1 cellular context compared by ENCODE assay signal in the genomic region with DNA sequence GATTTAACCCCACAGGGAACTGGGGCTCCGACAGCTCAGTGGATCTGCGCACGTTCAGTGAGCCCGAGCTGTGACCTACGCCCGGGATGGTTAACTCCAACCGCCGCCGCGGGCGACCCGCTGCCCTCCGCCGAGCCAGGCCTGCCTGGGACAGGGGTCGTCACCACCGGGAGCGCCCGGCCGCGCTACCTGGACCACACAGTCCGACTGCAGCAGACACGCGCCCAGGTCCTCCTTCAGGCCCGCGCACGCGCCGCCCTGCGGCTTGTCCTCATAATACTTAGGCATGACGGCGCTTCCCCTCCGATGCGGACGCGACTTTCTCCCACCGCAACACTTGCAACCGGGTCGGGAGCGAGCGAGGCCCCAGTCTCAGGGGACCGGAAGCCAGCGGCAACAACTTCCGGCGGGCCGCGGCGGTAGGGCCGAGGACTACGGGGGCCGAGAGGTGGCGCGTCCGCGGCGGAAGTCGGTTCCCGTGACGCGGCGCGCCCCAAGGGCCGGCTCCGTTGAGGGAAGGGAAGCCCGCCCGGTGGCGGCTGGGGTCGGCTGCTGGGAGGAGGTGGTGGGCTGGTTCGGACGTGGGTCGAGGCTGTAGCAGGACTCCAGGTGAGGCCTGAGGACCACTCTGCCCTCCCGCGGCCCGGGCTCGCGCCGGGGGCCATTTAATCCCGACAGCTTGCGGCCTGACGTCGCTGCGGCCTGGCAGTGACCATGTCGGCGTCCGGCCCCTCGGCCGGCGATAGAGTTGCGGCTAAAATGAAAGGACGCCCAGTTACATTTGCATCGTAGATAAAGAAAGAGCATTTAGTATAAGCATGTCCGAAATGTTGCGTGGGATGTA.
A peak's percentile ranks its signal among the peaks of the same experiment; 100 is the strongest.
TF ChIP-seq lines count a peak whose summit lies in the region.

A gene with protein sequence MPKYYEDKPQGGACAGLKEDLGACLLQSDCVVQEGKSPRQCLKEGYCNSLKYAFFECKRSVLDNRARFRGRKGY (minus strand): TSS at position 395 of the 844 bp plus-strand sequence. CDS start 107 bp downstream, at position 288.
A gene with protein sequence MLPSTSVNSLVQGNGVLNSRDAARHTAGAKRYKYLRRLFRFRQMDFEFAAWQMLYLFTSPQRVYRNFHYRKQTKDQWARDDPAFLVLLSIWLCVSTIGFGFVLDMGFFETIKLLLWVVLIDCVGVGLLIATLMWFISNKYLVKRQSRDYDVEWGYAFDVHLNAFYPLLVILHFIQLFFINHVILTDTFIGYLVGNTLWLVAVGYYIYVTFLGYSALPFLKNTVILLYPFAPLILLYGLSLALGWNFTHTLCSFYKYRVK (plus strand): TSS at position 472 of the 844 bp plus-strand sequence. CDS start 1,171 bp downstream, outside the sequence.

TF ChIP-seq in K562, 482 proteins besides CTCF, POLR2A, EP300 and RAD21 (continued from another document and continues in another):
- no peak for TF ChIP-seq ZNF609 (CRISPR knock-in tag; IDR thresholded peaks at IDR 0.05; ENCODE audit: borderline replicate concordance)
- TF ChIP-seq BRD4 (IDR thresholded peaks at IDR 0.05): peak; percentile 90
- TF ChIP-seq ZNF551 (CRISPR knock-in tag; IDR thresholded peaks at IDR 0.05): no peak
- TF ChIP-seq ESRRB (CRISPR knock-in tag; IDR thresholded peaks at IDR 0.05; ENCODE audit: borderline replicate concordance): no peak
- peak; percentile 59; the same call in 1 of the 2 replicates for TF ChIP-seq NR2C2 (CRISPR knock-in tag; IDR thresholded peaks at IDR 0.05)
- peak; percentile 92 for TF ChIP-seq NR2C2 (tag; IDR thresholded peaks at IDR 0.05)
- no peak for TF ChIP-seq ZBTB17 (CRISPR knock-in tag; IDR thresholded peaks at IDR 0.05)
- no peak for TF ChIP-seq NR4A1 (CRISPR knock-in tag; IDR thresholded peaks at IDR 0.05)
- TF ChIP-seq NR4A1 (tag; IDR thresholded peaks at IDR 0.05): no peak
- TF ChIP-seq GTF3C2 (IDR thresholded peaks at IDR 0.05; ENCODE audit: borderline replicate concordance, extremely low read depth, insufficient read length): no peak
- 0 out of 2 replicates have a peak, but pooled peaks have one; percentile 45 for TF ChIP-seq KLF16 (IDR thresholded peaks at IDR 0.05)
- TF ChIP-seq PRPF4 (IDR thresholded peaks at IDR 0.05; ENCODE audit: insufficient read depth, low read depth, low read length, poor library complexity, severe bottlenecking): no peak
- no peak for TF ChIP-seq MCM5 (IDR thresholded peaks at IDR 0.05; ENCODE audit: low read depth)
- no peak for TF ChIP-seq PTTG1 (tag; IDR thresholded peaks at IDR 0.05; ENCODE audit: low read depth)
- TF ChIP-seq TEAD2 (tag; IDR thresholded peaks at IDR 0.05): no peak
- TF ChIP-seq SMAD4 (CRISPR knock-in tag; conservative IDR thresholded peaks at IDR 0.05): 0 out of 2 replicates have a peak, but pooled peaks have one; percentile 68
- no peak for TF ChIP-seq RUNX1 (IDR thresholded peaks at IDR 0.05; ENCODE audit: low read depth)
- TF ChIP-seq BACH1 (tag; IDR thresholded peaks at IDR 0.05): no peak
- TF ChIP-seq CBX5 (IDR thresholded peaks at IDR 0.05; ENCODE audit: borderline replicate concordance, low read depth): no peak
- no peak for TF ChIP-seq HDAC2 (IDR thresholded peaks at IDR 0.05)
- no peak; the same call in 1 of the 2 replicates for TF ChIP-seq ZNF274 (IDR thresholded peaks at IDR 0.05; ENCODE audit: borderline replicate concordance, low read depth, low read length)
- TF ChIP-seq NUFIP1 (IDR thresholded peaks at IDR 0.05; ENCODE audit: partially characterized antibody): no peak
- TF ChIP-seq XRCC3 (IDR thresholded peaks at IDR 0.05): no peak
- peak; percentile 98 for TF ChIP-seq GABPB1 (CRISPR knock-in tag; IDR thresholded peaks at IDR 0.05)
- TF ChIP-seq STAT5B (CRISPR knock-in tag; IDR thresholded peaks at IDR 0.05): no peak
- no peak for TF ChIP-seq HDGF (IDR thresholded peaks at IDR 0.05)
- no peak; the same call in 1 of the 2 replicates for TF ChIP-seq ZNF263 (CRISPR knock-in tag; IDR thresholded peaks at IDR 0.05; ENCODE audit: borderline replicate concordance)
- TF ChIP-seq, protein P1, sequence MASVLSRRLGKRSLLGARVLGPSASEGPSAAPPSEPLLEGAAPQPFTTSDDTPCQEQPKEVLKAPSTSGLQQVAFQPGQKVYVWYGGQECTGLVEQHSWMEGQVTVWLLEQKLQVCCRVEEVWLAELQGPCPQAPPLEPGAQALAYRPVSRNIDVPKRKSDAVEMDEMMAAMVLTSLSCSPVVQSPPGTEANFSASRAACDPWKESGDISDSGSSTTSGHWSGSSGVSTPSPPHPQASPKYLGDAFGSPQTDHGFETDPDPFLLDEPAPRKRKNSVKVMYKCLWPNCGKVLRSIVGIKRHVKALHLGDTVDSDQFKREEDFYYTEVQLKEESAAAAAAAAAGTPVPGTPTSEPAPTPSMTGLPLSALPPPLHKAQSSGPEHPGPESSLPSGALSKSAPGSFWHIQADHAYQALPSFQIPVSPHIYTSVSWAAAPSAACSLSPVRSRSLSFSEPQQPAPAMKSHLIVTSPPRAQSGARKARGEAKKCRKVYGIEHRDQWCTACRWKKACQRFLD (CRISPR knock-in tag; IDR thresholded peaks at IDR 0.05): 0 out of 2 replicates have a peak, but pooled peaks have one; percentile 76
- no peak for TF ChIP-seq TAL1 (IDR thresholded peaks at IDR 0.05)
- TF ChIP-seq, protein P2, sequence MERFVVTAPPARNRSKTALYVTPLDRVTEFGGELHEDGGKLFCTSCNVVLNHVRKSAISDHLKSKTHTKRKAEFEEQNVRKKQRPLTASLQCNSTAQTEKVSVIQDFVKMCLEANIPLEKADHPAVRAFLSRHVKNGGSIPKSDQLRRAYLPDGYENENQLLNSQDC (CRISPR knock-in tag; IDR thresholded peaks at IDR 0.05): 0 out of 2 replicates have a peak, but pooled peaks have one; percentile 4
- TF ChIP-seq CEBPB (tag; IDR thresholded peaks at IDR 0.05): no peak
- TF ChIP-seq ZNF121 (CRISPR knock-in tag; conservative IDR thresholded peaks at IDR 0.05): no peak
- no peak for TF ChIP-seq CREB5 (CRISPR knock-in tag; IDR thresholded peaks at IDR 0.05)
- TF ChIP-seq SNAPC5 (CRISPR knock-in tag; IDR thresholded peaks at IDR 0.05): no peak
- no peak for TF ChIP-seq U2AF2 (optimal IDR thresholded peaks at IDR 0.05; ENCODE audit: low read depth, low read length)
- peak in 1 of 2 experiments; percentile 91; a peak in 1 of 4 replicates for TF ChIP-seq KDM4B (IDR thresholded peaks at IDR 0.05; ENCODE audit: borderline replicate concordance in 2 of 2, low read depth in 1 of 2)
- TF ChIP-seq, protein P3, sequence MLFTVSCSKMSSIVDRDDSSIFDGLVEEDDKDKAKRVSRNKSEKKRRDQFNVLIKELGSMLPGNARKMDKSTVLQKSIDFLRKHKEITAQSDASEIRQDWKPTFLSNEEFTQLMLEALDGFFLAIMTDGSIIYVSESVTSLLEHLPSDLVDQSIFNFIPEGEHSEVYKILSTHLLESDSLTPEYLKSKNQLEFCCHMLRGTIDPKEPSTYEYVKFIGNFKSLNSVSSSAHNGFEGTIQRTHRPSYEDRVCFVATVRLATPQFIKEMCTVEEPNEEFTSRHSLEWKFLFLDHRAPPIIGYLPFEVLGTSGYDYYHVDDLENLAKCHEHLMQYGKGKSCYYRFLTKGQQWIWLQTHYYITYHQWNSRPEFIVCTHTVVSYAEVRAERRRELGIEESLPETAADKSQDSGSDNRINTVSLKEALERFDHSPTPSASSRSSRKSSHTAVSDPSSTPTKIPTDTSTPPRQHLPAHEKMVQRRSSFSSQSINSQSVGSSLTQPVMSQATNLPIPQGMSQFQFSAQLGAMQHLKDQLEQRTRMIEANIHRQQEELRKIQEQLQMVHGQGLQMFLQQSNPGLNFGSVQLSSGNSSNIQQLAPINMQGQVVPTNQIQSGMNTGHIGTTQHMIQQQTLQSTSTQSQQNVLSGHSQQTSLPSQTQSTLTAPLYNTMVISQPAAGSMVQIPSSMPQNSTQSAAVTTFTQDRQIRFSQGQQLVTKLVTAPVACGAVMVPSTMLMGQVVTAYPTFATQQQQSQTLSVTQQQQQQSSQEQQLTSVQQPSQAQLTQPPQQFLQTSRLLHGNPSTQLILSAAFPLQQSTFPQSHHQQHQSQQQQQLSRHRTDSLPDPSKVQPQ (CRISPR knock-in tag; IDR thresholded peaks at IDR 0.05; ENCODE audit: borderline replicate concordance): no peak
- TF ChIP-seq ZFPM2 (CRISPR knock-in tag; IDR thresholded peaks at IDR 0.05): no peak
- TF ChIP-seq DEAF1 (CRISPR knock-in tag; IDR thresholded peaks at IDR 0.05): no peak
